12 cellular contexts compared by ENCODE assay signal in the genomic region with DNA sequence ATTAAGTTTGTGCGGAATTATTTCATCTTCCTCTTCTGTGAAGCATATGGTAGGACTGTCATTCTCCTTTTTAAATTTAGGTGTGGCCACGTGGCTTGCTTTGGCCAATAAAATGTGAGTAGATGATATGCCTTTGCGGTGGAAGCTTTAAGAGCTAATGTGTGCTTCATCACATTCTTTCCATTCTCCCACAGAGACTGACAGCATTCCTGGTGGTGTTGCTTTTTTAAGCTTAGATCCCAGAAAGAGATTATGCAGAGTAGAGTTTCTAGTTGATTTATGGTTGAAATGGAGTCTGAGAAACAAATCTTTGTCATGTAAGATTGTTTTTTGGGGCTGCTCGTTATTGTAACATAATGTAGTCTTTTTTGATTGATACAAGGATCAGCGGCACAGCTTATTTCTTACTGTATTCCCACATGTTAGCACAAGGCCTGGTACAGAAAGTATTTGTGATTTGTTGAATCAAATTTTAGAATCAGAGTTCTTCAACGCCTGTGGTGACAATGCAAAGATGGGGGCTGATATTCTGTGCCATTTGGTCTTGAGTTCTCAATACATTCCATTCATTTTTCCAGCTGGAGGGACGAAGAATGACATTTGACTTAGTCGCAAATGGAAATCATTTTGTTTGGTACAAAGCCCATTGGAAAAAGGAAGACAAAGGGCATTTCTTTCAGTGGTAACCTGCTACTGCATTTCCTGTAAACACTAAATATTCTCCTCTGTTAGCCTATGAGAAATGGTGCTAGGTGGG.
DNase-seq lines count a peak whose midpoint lies in the region; ATAC-seq, FAIRE-seq and TF ChIP-seq lines count a peak whose summit lies in the region.
"Had no signal": no experiment of that assay in that cellular context is flagged by ENCODE, and none has a peak within 500 bp of the region (broad histone marks: within the 10 kb centered on the region; RNA-seq: fewer than 3 reads in every experiment).

No MANE protein-coding gene starts in this region.

- TF ChIP-seq RAD21 in K562 (CRISPR knock-in tag; conservative IDR thresholded peaks at IDR 0.05 in 1 of 2, IDR thresholded peaks at IDR 0.05 in 1 of 2), result no peak

- WGBS in K562 (ENCODE audit: insufficient coverage, low coverage, missing lambda C conversion rate), result 0% methylated on average over 8 of the region's 8 CpGs

- TF ChIP-seq EP300 in K562 (IDR thresholded peaks at IDR 0.05; ENCODE audit: low read length), result no peak

- no peak overlapping the region for H3K4me3 ChIP-seq in K562
- H3K4me3 ChIP-seq: right lobe of liver had no signal

- no TSS peak for BruUV-seq in K562 (replicated peaks; lab: Mats Ljungman, UMichigan)

- POLR2A ChIA-PET in K562 (lab: Yijun Ruan, JAX), result no interaction called here

- DNase-seq in HFFc6, result peak; percentile 69
- no peak for DNase-seq in K562 (ENCODE audit: extremely low read depth in 1 of 4, low spot score in 3 of 4)
- DNase-seq in medulla oblongata (ENCODE audit: extremely low spot score), result peak; percentile 32
- DNase-seq in superior temporal gyrus (ENCODE audit: extremely low spot score), result peak; percentile 50
- no peak for DNase-seq in cerebellum (ENCODE audit: low spot score)
- no peak for DNase-seq in activated T-helper 1 cell treated with anti-CD3 and anti-CD28 coated beads, Interleukin-12 subunit alpha, Interleukin-12 subunit beta, Interleukin-2, Interleukin-4 antibody, amounts not matched to agents 30 ng/mL and 10 ng/mL and 1 ng/mL, durations not matched to agents 14 hours and 24 hours and 36 hours (ENCODE audit: low spot score)
- DNase-seq in UCSD-AML1 (lab: John Stamatoyannopoulos, UW; ENCODE audit: unreplicated experiment), result no peak
- DNase-seq: activated CD4-positive, alpha-beta T cell treated with anti-CD3 and anti-CD28 coated beads, Interleukin-2, amount 50 U/mL, for 4 hours; right lobe of liver; T-helper 17 cell had no signal

- in situ Hi-C loops in K562 (cut with MboI), result no loop called here

- no peaks in the 10 kb centered on the region for H4K20me1 ChIP-seq in K562 (replicated peaks; ENCODE audit: control insufficient read depth, insufficient read depth, low read length)

- H3K9me3 ChIP-seq in K562 (replicated peaks; ENCODE audit: control insufficient read depth, insufficient read depth, low read depth, low read length), result no peaks in the 10 kb centered on the region
- H3K9me3 ChIP-seq: right lobe of liver had no signal

- FAIRE-seq in K562 (lab: Jason Lieb, UNC), result no peak

- peak overlapping the region; percentile 67 for H3K27ac Mint-ChIP-seq in HFFc6
- no peak overlapping the region for H3K27ac Mint-ChIP-seq in activated T-helper 1 cell treated with anti-CD3 and anti-CD28 coated beads, Interleukin-12 subunit alpha, Interleukin-12 subunit beta, Interleukin-2, Interleukin-4 antibody, amounts not matched to agents 30 ng/mL and 10 ng/mL and 1 ng/mL, durations not matched to agents 14 hours and 24 hours and 36 hours
- H3K27ac Mint-ChIP-seq: T-helper 17 cell had no signal

- no peaks in the 10 kb centered on the region; the same call in none of the 2 replicates for H3K27me3 Mint-ChIP-seq in HFFc6 (ENCODE audit: insufficient read depth)
- H3K27me3 Mint-ChIP-seq in activated T-helper 1 cell treated with anti-CD3 and anti-CD28 coated beads, Interleukin-12 subunit alpha, Interleukin-12 subunit beta, Interleukin-2, Interleukin-4 antibody, amounts not matched to agents 30 ng/mL and 10 ng/mL and 1 ng/mL, durations not matched to agents 14 hours and 24 hours and 36 hours (ENCODE audit: insufficient read depth), result no peaks in the 10 kb centered on the region

- no peak overlapping the region for H3K9ac ChIP-seq in K562 (ENCODE audit: insufficient read depth in 1 of 2, low read depth in 2 of 2, low read length in 2 of 2)

- H3K27me3 ChIP-seq in K562 (ENCODE audit: control insufficient read depth in 2 of 2, insufficient read depth in 2 of 2, low read length in 2 of 2), result no peaks in the 10 kb centered on the region
- H3K27me3 ChIP-seq: right lobe of liver had no signal

- no peaks in the 10 kb centered on the region for H3K79me2 ChIP-seq in K562 (ENCODE audit: control insufficient read depth, insufficient read depth, low read length)

- TF ChIP-seq CTCF in HFFc6 (IDR thresholded peaks at IDR 0.05), result no peak
- no peak for TF ChIP-seq CTCF in K562 (IDR thresholded peaks at IDR 0.05 in 2 of 3, conservative IDR thresholded peaks at IDR 0.05 in 1 of 3; ENCODE audit: insufficient read depth in 2 of 3, low read depth in 1 of 3, low read length in 3 of 3)

- no peak for ATAC-seq in K562
- no peak for ATAC-seq in HG03280 (IDR thresholded peaks at IDR 0.05; ENCODE audit: unreplicated experiment)
- ATAC-seq: HCT116, right lobe of liver, T-helper 17 cell had no signal

- H3K27ac ChIP-seq in K562 (ENCODE audit: extremely low read depth, low read depth, low read length), result no peak overlapping the region
- H3K27ac ChIP-seq: right lobe of liver had no signal

- H3K4me1 Mint-ChIP-seq in HFFc6 (ENCODE audit: low read depth), result peaks cover 40% of the 10 kb centered on the region
- no peaks in the 10 kb centered on the region for H3K4me1 Mint-ChIP-seq in activated T-helper 1 cell treated with anti-CD3 and anti-CD28 coated beads, Interleukin-12 subunit alpha, Interleukin-12 subunit beta, Interleukin-2, Interleukin-4 antibody, amounts not matched to agents 30 ng/mL and 10 ng/mL and 1 ng/mL, durations not matched to agents 14 hours and 24 hours and 36 hours (ENCODE audit: low read depth)
- H3K4me1 Mint-ChIP-seq: T-helper 17 cell had no signal

- no peak for TF ChIP-seq POLR2A in K562 (conservative IDR thresholded peaks at IDR 0.05)

- CTCF ChIA-PET in K562 (lab: Yijun Ruan, JAX; ENCODE audit: low intra/inter-chr PET ratio), result no interaction called here

- no peaks in the 10 kb centered on the region for H3K4me1 ChIP-seq in K562 (replicated peaks in 1 of 2; ENCODE audit: control insufficient read depth in 2 of 2, insufficient read depth in 2 of 2, low read length in 2 of 2)

- H3K4me3 Mint-ChIP-seq in HFFc6, result peak overlapping the region; percentile 63
- no peak overlapping the region for H3K4me3 Mint-ChIP-seq in activated T-helper 1 cell treated with anti-CD3 and anti-CD28 coated beads, Interleukin-12 subunit alpha, Interleukin-12 subunit beta, Interleukin-2, Interleukin-4 antibody, amounts not matched to agents 30 ng/mL and 10 ng/mL and 1 ng/mL, durations not matched to agents 14 hours and 24 hours and 36 hours
- H3K4me3 Mint-ChIP-seq: T-helper 17 cell had no signal

- H2AFZ ChIP-seq in K562 (ENCODE audit: low read depth, low read length), result no peak overlapping the region

- H3K36me3 ChIP-seq in K562 (ENCODE audit: control insufficient read depth, insufficient read depth, low read length), result no peaks in the 10 kb centered on the region
- H3K36me3 ChIP-seq: right lobe of liver had no signal

- no peaks in the 10 kb centered on the region for H3K9me1 ChIP-seq in K562 (ENCODE audit: control insufficient read depth, insufficient read depth, low read length)

- intact Hi-C loops in K562 (cut with micrococcal nuclease), result no loop called here
- intact Hi-C loops in activated T-helper 1 cell treated with anti-CD3 and anti-CD28 coated beads, Interleukin-12 subunit alpha, Interleukin-12 subunit beta, Interleukin-2, Interleukin-4 antibody, amounts not matched to agents 30 ng/mL and 10 ng/mL and 1 ng/mL, durations not matched to agents 14 hours and 24 hours and 36 hours (cut with micrococcal nuclease), result no loop called here

- no peaks in the 10 kb centered on the region for H3K36me3 Mint-ChIP-seq in HFFc6 (ENCODE audit: low read depth)
- H3K36me3 Mint-ChIP-seq in activated T-helper 1 cell treated with anti-CD3 and anti-CD28 coated beads, Interleukin-12 subunit alpha, Interleukin-12 subunit beta, Interleukin-2, Interleukin-4 antibody, amounts not matched to agents 30 ng/mL and 10 ng/mL and 1 ng/mL, durations not matched to agents 14 hours and 24 hours and 36 hours (ENCODE audit: low read depth), result no peaks in the 10 kb centered on the region

- no peaks in the 10 kb centered on the region for H3K9me3 Mint-ChIP-seq in HFFc6
- no peaks in the 10 kb centered on the region for H3K9me3 Mint-ChIP-seq in activated T-helper 1 cell treated with anti-CD3 and anti-CD28 coated beads, Interleukin-12 subunit alpha, Interleukin-12 subunit beta, Interleukin-2, Interleukin-4 antibody, amounts not matched to agents 30 ng/mL and 10 ng/mL and 1 ng/mL, durations not matched to agents 14 hours and 24 hours and 36 hours

- H3K4me2 ChIP-seq in K562 (ENCODE audit: insufficient read depth, low read length), result no peak overlapping the region

TF ChIP-seq in K562, 482 proteins besides CTCF, POLR2A, EP300 and RAD21:
- TF ChIP-seq ADNP (tag; IDR thresholded peaks at IDR 0.05), result no peak
- TF ChIP-seq, protein P1, sequence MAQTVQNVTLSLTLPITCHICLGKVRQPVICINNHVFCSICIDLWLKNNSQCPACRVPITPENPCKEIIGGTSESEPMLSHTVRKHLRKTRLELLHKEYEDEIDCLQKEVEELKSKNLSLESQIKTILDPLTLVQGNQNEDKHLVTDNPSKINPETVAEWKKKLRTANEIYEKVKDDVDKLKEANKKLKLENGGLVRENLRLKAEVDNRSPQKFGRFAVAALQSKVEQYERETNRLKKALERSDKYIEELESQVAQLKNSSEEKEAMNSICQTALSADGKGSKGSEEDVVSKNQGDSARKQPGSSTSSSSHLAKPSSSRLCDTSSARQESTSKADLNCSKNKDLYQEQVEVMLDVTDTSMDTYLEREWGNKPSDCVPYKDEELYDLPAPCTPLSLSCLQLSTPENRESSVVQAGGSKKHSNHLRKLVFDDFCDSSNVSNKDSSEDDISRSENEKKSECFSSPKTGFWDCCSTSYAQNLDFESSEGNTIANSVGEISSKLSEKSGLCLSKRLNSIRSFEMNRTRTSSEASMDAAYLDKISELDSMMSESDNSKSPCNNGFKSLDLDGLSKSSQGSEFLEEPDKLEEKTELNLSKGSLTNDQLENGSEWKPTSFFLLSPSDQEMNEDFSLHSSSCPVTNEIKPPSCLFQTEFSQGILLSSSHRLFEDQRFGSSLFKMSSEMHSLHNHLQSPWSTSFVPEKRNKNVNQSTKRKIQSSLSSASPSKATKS (CRISPR knock-in tag; IDR thresholded peaks at IDR 0.05), result no peak
- 0 out of 2 replicates have a peak, but pooled peaks have one; percentile 17 for TF ChIP-seq USF2 (CRISPR knock-in tag; IDR thresholded peaks at IDR 0.05)
TF ChIP-seq in K562: peak in this region for 1.

Comparison
In these comparisons a context has a peak if more than half of its experiments do, and no peak if none do; other contexts are left out.
1. DNase-seq: peak in HFFc6 (single experiment), medulla oblongata (single experiment) and superior temporal gyrus (single experiment); none in K562 (0 of 4), cerebellum (single experiment), activated T-helper 1 cell treated with anti-CD3 and anti-CD28 coated beads, Interleukin-12 subunit alpha, Interleukin-12 subunit beta, Interleukin-2, Interleukin-4 antibody, amounts not matched to agents 30 ng/mL and 10 ng/mL and 1 ng/mL, durations not matched to agents 14 hours and 24 hours and 36 hours (single experiment) and UCSD-AML1 (single experiment).